17 cellular contexts compared by ENCODE assay signal in the genomic region with DNA sequence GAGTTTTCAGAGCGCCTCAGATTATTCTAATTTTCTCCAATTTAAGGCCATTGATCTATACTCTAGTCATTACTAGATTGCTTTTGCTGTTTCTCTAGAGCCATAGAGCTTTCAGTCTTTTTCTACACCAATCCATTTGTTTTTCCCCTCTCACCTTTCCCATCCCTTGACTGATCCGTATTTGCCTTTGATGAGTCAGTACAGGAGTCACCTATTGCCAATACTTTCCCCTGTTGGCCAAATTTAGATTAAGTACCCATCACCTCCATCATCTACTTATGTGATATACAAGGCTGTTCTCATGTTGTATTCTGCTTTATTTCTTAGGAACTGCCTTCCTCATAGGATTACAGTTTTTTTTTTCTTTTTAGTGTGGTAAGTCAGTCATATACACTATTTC.
DNase-seq lines count a peak whose midpoint lies in the region; ATAC-seq and TF ChIP-seq lines count a peak whose summit lies in the region.
"Had no signal": no experiment of that assay in that cellular context is flagged by ENCODE, and none has a peak within 500 bp of the region (broad histone marks: within the 10 kb centered on the region; RNA-seq: fewer than 3 reads in every experiment).

No MANE protein-coding gene starts in this region.

- no peak overlapping the region for H3K27ac ChIP-seq in foreskin keratinocyte
- H3K27ac ChIP-seq: 22Rv1, BLaER1, C4-2B, GM23248 had no signal

- peaks cover 1% of the 10 kb centered on the region for H3K4me1 ChIP-seq in foreskin keratinocyte
- H3K4me1 ChIP-seq: BLaER1 had no signal

- peak; percentile 19 for ATAC-seq in foreskin keratinocyte
- ATAC-seq: CD8-positive, alpha-beta T cell had no signal

- H3K36me3 ChIP-seq in H7 (replicated peaks; ENCODE audit: control insufficient read depth, insufficient read depth, low read length): no peaks in the 10 kb centered on the region
- H3K36me3 ChIP-seq: BLaER1, HAP-1 had no signal

- H3K27me3 ChIP-seq in foreskin keratinocyte: no peaks in the 10 kb centered on the region
- no peaks in the 10 kb centered on the region for H3K27me3 ChIP-seq in H7 (ENCODE audit: control insufficient read depth, insufficient read depth, low read length)
- H3K27me3 ChIP-seq: BLaER1 had no signal

- no peak for TF ChIP-seq CTCF in epithelial cell of esophagus (IDR thresholded peaks at IDR 0.05; ENCODE audit: insufficient read depth, low read depth, low read length, missing control alignments)
- TF ChIP-seq CTCF in foreskin keratinocyte (conservative IDR thresholded peaks at IDR 0.05): no peak

- peak; percentile 2 for DNase-seq in DMS53 (lab: John Stamatoyannopoulos, UW)
- DNase-seq in DMS53 treated with DMSO at 0.1 percent for 48 hours (lab: John Stamatoyannopoulos, UW; ENCODE audit: unreplicated experiment): no peak
- peak; percentile 32 for DNase-seq in epithelial cell of esophagus (ENCODE audit: low read depth)
- DNase-seq in foreskin keratinocyte: no peak
- DNase-seq in COLO668 (lab: John Stamatoyannopoulos, UW; ENCODE audit: unreplicated experiment): no peak
- DNase-seq in NAMALWA (ENCODE audit: low spot score): no peak
- no peak for DNase-seq in H7
- DNase-seq: CD4-positive, CD25-positive, alpha-beta regulatory T cell; CD8-positive, alpha-beta T cell; DMS 273 treated with DMSO at 0.1 percent for 48 hours; DND-41; GM23248; HFFc6 had no signal

- H3K4me3 ChIP-seq in epithelial cell of esophagus (ENCODE audit: low read length): no peak overlapping the region
- no peak overlapping the region for H3K4me3 ChIP-seq in H7 (ENCODE audit: insufficient read depth, low read depth, low read length)
- H3K4me3 ChIP-seq: BLaER1, GM23248, HAP-1 had no signal

Comparison
In these comparisons a context has a peak if more than half of its experiments do, and no peak if none do; other contexts are left out.
1. DNase-seq: peak in DMS53 (single experiment) and epithelial cell of esophagus (single experiment); none in DMS53 treated with DMSO at 0.1 percent for 48 hours (single experiment), foreskin keratinocyte (0 of 2), COLO668 (single experiment), NAMALWA (single experiment) and H7 (single experiment).